In genomic region chr9:37529111-37529510, GRCh38 we compare ENCODE assay signal across 8 cellular contexts. TPM values are rescaled to one million over a fixed set of nuclear protein-coding genes. Genes with fewer than 3 reads are reported as not detected.
A peak's percentile ranks its signal among the peaks of the same experiment; 100 is the strongest.
DNase-seq lines count a peak whose midpoint lies in the region; ATAC-seq and TF ChIP-seq lines count a peak whose summit lies in the region.

No MANE protein-coding gene starts in this region.

- H3K79me2 ChIP-seq in GM23248 (ENCODE audit: insufficient read depth): no peaks in the 10 kb centered on the region

- H4K20me1 ChIP-seq in GM23248 (ENCODE audit: insufficient read depth): no peaks in the 10 kb centered on the region

- BruUV-seq in MCF 10A (replicated peaks; lab: Mats Ljungman, UMichigan): no TSS peak

- H3K4me3 ChIP-seq in GM23248: no peak overlapping the region

- H3K4me1 ChIP-seq in GM23248 (ENCODE audit: insufficient read depth): no peaks in the 10 kb centered on the region

- no peak for TF ChIP-seq CTCF in MCF 10A (IDR thresholded peaks at IDR 0.05; ENCODE audit: unreplicated experiment)

- no peak overlapping the region for H3K27ac Mint-ChIP-seq in MCF 10A (ENCODE audit: low read depth, unreplicated experiment)

- in situ Hi-C loops in GM23248 (cut with MboI): no loop called here

- no peaks in the 10 kb centered on the region for H3K9me3 Mint-ChIP-seq in MCF 10A (ENCODE audit: unreplicated experiment)

- 0 out of 2 replicates have a peak, but pooled peaks cover 9% of the 10 kb centered on the region for H3K36me3 ChIP-seq in GM23248 (ENCODE audit: low read depth)

- WGBS in GM23248 (ENCODE audit: low coverage in 1 of 2, low lambda C conversion rate in 2 of 2, missing lambda C conversion rate in 2 of 2), 2 experiments: 93 to 97% methylated on average over 14 of the region's 14 CpGs

- peaks cover 9% of the 10 kb centered on the region for H3K4me1 Mint-ChIP-seq in MCF 10A (ENCODE audit: insufficient read depth, unreplicated experiment)

- CTCF ChIA-PET in MCF 10A (lab: Yijun Ruan, JAX): no interaction called here

- H2AFZ ChIP-seq in GM23248: no peak overlapping the region

- no peak overlapping the region for H3K9ac ChIP-seq in GM23248

- intact Hi-C loops in MCF 10A (cut with micrococcal nuclease): no loop called here

- H3K27me3 Mint-ChIP-seq in MCF 10A (ENCODE audit: insufficient read depth, unreplicated experiment): no peaks in the 10 kb centered on the region

- no peak overlapping the region for H3K27ac ChIP-seq in GM23248

- ATAC-seq in GM21786 (IDR thresholded peaks at IDR 0.05; ENCODE audit: unreplicated experiment): peak; percentile 66
- no peak for ATAC-seq in HG03469 (IDR thresholded peaks at IDR 0.05; ENCODE audit: unreplicated experiment)

- POLR2A ChIA-PET in MCF 10A (lab: Yijun Ruan, JAX): no interaction called here

- no peaks in the 10 kb centered on the region for H3K9me3 ChIP-seq in GM23248 (ENCODE audit: low read depth)

- no peaks in the 10 kb centered on the region for H3K9me2 ChIP-seq in GM23248 (ENCODE audit: insufficient read depth)

- H3K4me2 ChIP-seq in GM23248 (ENCODE audit: unreplicated experiment): no peak overlapping the region

- DNase-seq in T-helper 2 cell (peak; percentile 20 to 90 (median 77)), MCF 10A (ENCODE audit: unreplicated experiment) (peak; percentile 61), amniotic stem cell (lab: John Stamatoyannopoulos, UW) (no peak), SK-N-DZ (ENCODE audit: low spot score) (no peak), GM23248 (no peak)
- DNase-seq in stimulated activated CD4-positive, alpha-beta T cell treated with anti-CD3 and anti-CD28 coated beads, Interleukin-2, amount 100 ng/mL, for 24 hours: peak; percentile 74 to 77

- no peaks in the 10 kb centered on the region for H3K27me3 ChIP-seq in GM23248 (replicated peaks; ENCODE audit: insufficient read depth)

- no peaks in the 10 kb centered on the region for H3F3A ChIP-seq in GM23248 (ENCODE audit: insufficient read depth)

- no peak overlapping the region for H3K4me3 Mint-ChIP-seq in MCF 10A (ENCODE audit: unreplicated experiment)

- peaks cover under 1% of the 10 kb centered on the region for H3K36me3 Mint-ChIP-seq in MCF 10A (ENCODE audit: insufficient read depth, unreplicated experiment)

RNA-seq across cellular contexts. Expression of gene POLR1E, which starts 43.4 kb away (rescaled TPM):
- 29.7 and 50.3 TPM in 2 replicates for total RNA-seq in MCF 10A (2022)
- polyA plus RNA-seq in SK-N-DZ (2014; cell fraction: cytosol; rRNA removed): 66.2 and 71.8 TPM in 2 replicates
- polyA plus RNA-seq in SK-N-DZ (2014; cell fraction: nucleus; rRNA removed): 24.4 and 31.6 TPM in 2 replicates
- total RNA-seq in GM23248 (2014; rRNA removed; shearing (Covaris generic)): 27.5 and 27.8 TPM in 2 replicates
- 16.5 and 16.9 TPM in 2 replicates for polyA plus RNA-seq in GM23248 (2016; fragmentation: Nextera tagmentation; extraction: Ambion mirVana)

RNA-seq across cellular contexts. Expression of gene FBXO10, which starts 47.1 kb away (rescaled TPM):
- total RNA-seq in MCF 10A (2022): 3.4 and 4.6 TPM in 2 replicates
- 13.7 and 15.8 TPM in 2 replicates for polyA plus RNA-seq in SK-N-DZ (2014; cell fraction: cytosol; rRNA removed)
- polyA plus RNA-seq in SK-N-DZ (2014; cell fraction: nucleus; rRNA removed): 23.1 and 25.5 TPM in 2 replicates
- total RNA-seq in GM23248 (2014; rRNA removed; shearing (Covaris generic)): 2.9 and 9.9 TPM in 2 replicates
- 4.4 and 4.5 TPM in 2 replicates for polyA plus RNA-seq in GM23248 (2016; fragmentation: Nextera tagmentation; extraction: Ambion mirVana)

Comparison
In these comparisons a context has a peak if more than half of its experiments do, and no peak if none do; other contexts are left out.
1. DNase-seq: peak in T-helper 2 cell (5 of 5), MCF 10A (single experiment) and stimulated activated CD4-positive, alpha-beta T cell treated with anti-CD3 and anti-CD28 coated beads, Interleukin-2, amount 100 ng/mL, for 24 hours (2 of 2); none in amniotic stem cell (single experiment), SK-N-DZ (single experiment) and GM23248 (single experiment).